Comparison of ENCODE assay signal across 13 cellular contexts in genomic region chr2:132715986-132716385, GRCh38. TPM values are rescaled to one million over a fixed set of nuclear protein-coding genes. Genes with fewer than 3 reads are reported as not detected.
"Had no signal": no experiment of that assay in that cellular context is flagged by ENCODE, and none has a peak within 500 bp of the region (broad histone marks: within the 10 kb centered on the region; RNA-seq: fewer than 3 reads in every experiment).

No MANE protein-coding gene starts in this region.

- ATAC-seq: left lung had no signal

- H3K4me1 ChIP-seq: colonic mucosa, esophagus squamous epithelium, left lung, sigmoid colon, suprapubic skin, upper lobe of left lung had no signal

- H3K9me3 ChIP-seq: colonic mucosa, esophagus squamous epithelium, left lung, sigmoid colon, suprapubic skin, upper lobe of left lung had no signal

- H3K4me3 ChIP-seq: colonic mucosa, esophagus squamous epithelium, left lung, sigmoid colon, suprapubic skin, upper lobe of left lung had no signal

- H3K27me3 ChIP-seq: colonic mucosa, esophagus squamous epithelium, left lung, sigmoid colon, suprapubic skin, upper lobe of left lung had no signal

- H3K27ac ChIP-seq: colonic mucosa, esophagus squamous epithelium, left lung, sigmoid colon, suprapubic skin, upper lobe of left lung had no signal

- H3K36me3 ChIP-seq: colonic mucosa, esophagus squamous epithelium, left lung, sigmoid colon, suprapubic skin had no signal

- DNase-seq: activated B cell treated with CpG ODN at 0.5 μM for 24 hours; activated naive CD4-positive, alpha-beta T cell treated with anti-CD3 and anti-CD28 coated beads, Interleukin-2, amount 10 ng/mL, durations not matched to agents 7 days and 5 days; caudate nucleus; colonic mucosa; esophagus squamous epithelium; foreskin fibroblast; head of caudate nucleus; left lung; sigmoid colon; stimulated activated naive CD4-positive, alpha-beta T cell treated with Interleukin-2 at 50 U/mL for 16 hours; upper lobe of left lung had no signal

RNA-seq across cellular contexts. Expression of gene LYPD1, which starts 46.0 kb away (rescaled TPM):
- total RNA-seq: activated B cell treated with CpG ODN at 0.5 μM for 24 hours; activated T-helper 2 cell treated with anti-CD3 and anti-CD28 coated beads, Interferon-gamma antibody, Interleukin-2, Interleukin-4, amounts not matched to agents 10 μg/mL and 5 μg/mL and 100 μg/mL, durations not matched to agents 14 hours and 24 hours and 36 hours had no signal
